9 cellular contexts compared by ENCODE assay signal in genomic region chr18:32974421-32975165, GRCh38.
A peak's percentile ranks its signal among the peaks of the same experiment; 100 is the strongest.
DNase-seq lines count a peak whose midpoint lies in the region; ATAC-seq and TF ChIP-seq lines count a peak whose summit lies in the region.
"Had no signal": no experiment of that assay in that cellular context is flagged by ENCODE, and none has a peak within 500 bp of the region (broad histone marks: within the 10 kb centered on the region; RNA-seq: fewer than 3 reads in every experiment).

No MANE protein-coding gene starts in this region.

- no peak for TF ChIP-seq CTCF in thyroid gland (IDR thresholded peaks at IDR 0.05)

- H3K27me3 ChIP-seq in thyroid gland, result no peaks in the 10 kb centered on the region

- peak; percentile 90 for ATAC-seq in HG03045 (IDR thresholded peaks at IDR 0.05; ENCODE audit: unreplicated experiment)

- H3K36me3 ChIP-seq in thyroid gland, result no peaks in the 10 kb centered on the region

- no peak for TF ChIP-seq POLR2A in thyroid gland (IDR thresholded peaks at IDR 0.05)

- no peak overlapping the region for H3K4me3 ChIP-seq in thyroid gland (replicated peaks in 1 of 3)

- no peaks in the 10 kb centered on the region for H3K9me3 ChIP-seq in thyroid gland

- peaks cover 0 to 7% of the 10 kb centered on the region in 2 donors for H3K4me1 ChIP-seq in thyroid gland

- DNase-seq in NCI-H1694 treated with DMSO at 0.1 percent for 48 hours (lab: John Stamatoyannopoulos, UW), result peak; percentile 30
- no peak for DNase-seq in NCI-H1694 (lab: John Stamatoyannopoulos, UW)
- DNase-seq in NCI-H345 (lab: John Stamatoyannopoulos, UW), result peak; percentile 65
- peak; percentile 60 to 69 for DNase-seq in thyroid gland
- no peak for DNase-seq in medulla oblongata (ENCODE audit: extremely low spot score)
- no peak for DNase-seq in NCI-H2081 (lab: John Stamatoyannopoulos, UW)
- no peak for DNase-seq in hepatic stellate cell (ENCODE audit: low spot score)
- DNase-seq: glutamatergic neuron had no signal

- no peak overlapping the region for H3K27ac ChIP-seq in thyroid gland

- WGBS in thyroid gland, 2 donors, result 13 to 20% methylated on average over 4 of the region's 4 CpGs

- intact Hi-C loops in thyroid gland (cut with DNase I), result no loop called here

Comparison
In these comparisons a context has a peak if more than half of its experiments do, and no peak if none do; other contexts are left out.
1. DNase-seq: peak in NCI-H1694 treated with DMSO at 0.1 percent for 48 hours (single experiment), NCI-H345 (single experiment) and thyroid gland (2 of 2); none in NCI-H1694 (single experiment), medulla oblongata (single experiment), NCI-H2081 (0 of 2) and hepatic stellate cell (single experiment).